Comparison of ENCODE assay signal across 19 cellular contexts in the genomic region with DNA sequence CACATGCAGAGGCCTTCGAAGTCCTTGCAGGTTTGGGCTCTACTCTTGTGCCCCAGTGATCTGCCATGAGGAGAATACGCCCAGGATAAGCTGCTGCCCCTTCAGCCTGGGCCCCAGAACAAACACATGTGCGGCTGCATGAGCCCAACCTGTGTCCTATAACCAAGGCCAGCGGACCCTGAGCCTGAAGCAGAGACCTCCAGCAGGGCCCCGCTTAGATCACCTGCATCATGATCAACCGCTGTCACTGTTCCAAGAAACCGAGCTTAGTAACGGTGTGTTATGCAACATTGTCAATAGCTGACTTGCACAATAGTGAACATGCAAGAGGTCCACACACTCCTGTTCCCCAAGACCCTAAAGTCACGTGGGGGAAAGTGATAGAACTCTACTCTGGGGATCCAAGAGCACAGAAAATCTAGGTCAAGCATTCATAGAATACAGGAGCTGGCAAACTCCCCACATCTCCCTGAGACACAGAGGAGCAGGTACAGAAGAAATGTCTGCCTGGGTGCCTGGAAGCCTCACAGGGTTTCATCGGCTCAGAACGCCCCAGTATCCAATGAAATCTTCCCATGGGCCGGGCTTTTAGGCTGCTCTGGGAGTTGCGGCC.
A peak's percentile ranks its signal among the peaks of the same experiment; 100 is the strongest.
DNase-seq lines count a peak whose midpoint lies in the region; ATAC-seq, FAIRE-seq and TF ChIP-seq lines count a peak whose summit lies in the region.
"Had no signal": no experiment of that assay in that cellular context is flagged by ENCODE, and none has a peak within 500 bp of the region (broad histone marks: within the 10 kb centered on the region; RNA-seq: fewer than 3 reads in every experiment).

No MANE protein-coding gene starts in this region.

- no peak for TF ChIP-seq POLR2A in NB4 (IDR thresholded peaks at IDR 0.05; ENCODE audit: extremely low read depth, insufficient read length)
- TF ChIP-seq POLR2A in H1 (IDR thresholded peaks at IDR 0.05; ENCODE audit: control extremely low read depth in 1 of 2, low read depth in 2 of 2, low read length in 2 of 2) = no peak

- H3K36me3 ChIP-seq in H1 (ENCODE audit: control insufficient read depth in 2 of 4, insufficient read depth in 4 of 4, low read length in 3 of 4) (no peaks in the 10 kb centered on the region), neuronal stem cell (replicated peaks in 1 of 2; ENCODE audit: control insufficient read depth in 2 of 2, insufficient read depth in 2 of 2, low read length in 2 of 2) (no peaks in the 10 kb centered on the region)

- H4K5ac ChIP-seq in H1 (ENCODE audit: insufficient read length, low read depth, low read length) = no peak overlapping the region

- H2AFZ ChIP-seq in H1 (ENCODE audit: low read length) (no peak overlapping the region), neuronal stem cell (ENCODE audit: low read length) (no peak overlapping the region)

- FAIRE-seq in HTR-8/SVneo (lab: Jason Lieb, UNC) (peak; percentile 62), H1 (lab: Jason Lieb, UNC) (no peak)
- FAIRE-seq: RCC 7860 had no signal

- H3K9ac ChIP-seq in H1 (replicated peaks in 1 of 4; ENCODE audit: extremely low read depth in 1 of 4, low read depth in 3 of 4, low read length in 3 of 4) (no peak overlapping the region), neuronal stem cell (ENCODE audit: low read depth, low read length, poor library complexity) (no peak overlapping the region)

- H2BK20ac ChIP-seq in H1 (ENCODE audit: low read length) = no peak overlapping the region

- H3K23ac ChIP-seq in H1 (ENCODE audit: insufficient read length) (no peak overlapping the region), neuronal stem cell (ENCODE audit: low read depth, low read length, poor library complexity) (no peak overlapping the region)

- no peak overlapping the region for H3K18ac ChIP-seq in H1 (ENCODE audit: extremely low read depth, low read length)
- peak overlapping the region; percentile 21 for H3K18ac ChIP-seq in neuronal stem cell (ENCODE audit: low read length)

- H3K4ac ChIP-seq in H1 (replicated peaks; ENCODE audit: insufficient read length, low read depth, low read length) (no peak overlapping the region), neuronal stem cell (ENCODE audit: low read length) (no peak overlapping the region)

- no peak overlapping the region for H4K91ac ChIP-seq in H1 (replicated peaks; ENCODE audit: insufficient read length, low read length)
- no peak overlapping the region for H4K91ac ChIP-seq in neuronal stem cell (ENCODE audit: low read depth, low read length, poor library complexity)

- no peak for TF ChIP-seq RAD21 in H1 (IDR thresholded peaks at IDR 0.05 in 1 of 2, conservative IDR thresholded peaks at IDR 0.05 in 1 of 2; ENCODE audit: low read depth in 2 of 2, low read length in 2 of 2)

- no peak for TF ChIP-seq CTCF in NB4 (IDR thresholded peaks at IDR 0.05; ENCODE audit: low read depth, low read length)
- no peak for TF ChIP-seq CTCF in H1 (IDR thresholded peaks at IDR 0.05; ENCODE audit: control extremely low read depth in 1 of 3, insufficient read depth in 1 of 3, low read depth in 1 of 3, low read length in 3 of 3)

- no peak overlapping the region for H3K27ac ChIP-seq in H1 (ENCODE audit: low read depth, low read length)
- no peak overlapping the region for H3K27ac ChIP-seq in neuronal stem cell (replicated peaks; ENCODE audit: low read length)

- no peak for TF ChIP-seq EP300 in H1 (IDR thresholded peaks at IDR 0.05; ENCODE audit: borderline replicate concordance in 1 of 2, low read depth in 2 of 2, low read length in 2 of 2)

- ATAC-seq in GM21367 (IDR thresholded peaks at IDR 0.05; ENCODE audit: unreplicated experiment) = no peak
- ATAC-seq in HG03354 (IDR thresholded peaks at IDR 0.05; ENCODE audit: poor library complexity, severe bottlenecking, unreplicated experiment) = no peak

- no peaks in the 10 kb centered on the region for H3K79me2 ChIP-seq in H1 (ENCODE audit: control insufficient read depth in 1 of 2, insufficient read depth in 2 of 2, low read length in 2 of 2)

- WGBS in H1 (ENCODE audit: extremely low coverage in 1 of 2, insufficient coverage in 1 of 2, insufficient read length in 1 of 2, insufficient replicate concordance in 2 of 2, low coverage in 1 of 2, low lambda C conversion rate in 2 of 2, missing lambda C conversion rate in 1 of 2), 2 experiments = 90% methylated on average over 13 of the region's 13 CpGs; no CpG with 5 or more reads in 1 of the 2 experiments
- no CpG with 5 or more reads among the region's 13 CpGs for whole genome bisulfite sequencing in neuronal stem cell (ENCODE audit: extremely low coverage in 2 of 2, insufficient read length in 2 of 2, insufficient replicate concordance in 1 of 2), 2 donors

- H3K14ac ChIP-seq in H1 (ENCODE audit: insufficient read length) (no peak overlapping the region), neuronal stem cell (ENCODE audit: low read length) (no peak overlapping the region)

- H3K4me3 ChIP-seq in NB4 (ENCODE audit: low read depth, low read length) (no peak overlapping the region), H1 (ENCODE audit: extremely low read depth in 1 of 4, insufficient read depth in 2 of 4, low read depth in 3 of 4, low read length in 4 of 4) (no peak overlapping the region), neuronal stem cell (ENCODE audit: low read length in 2 of 2) (no peak overlapping the region)

- H3K4me1 ChIP-seq in H1 (replicated peaks in 1 of 4; ENCODE audit: control insufficient read depth in 3 of 4, insufficient read depth in 4 of 4, low read length in 3 of 4) (no peaks in the 10 kb centered on the region; a peak in 1 of 7 replicates), neuronal stem cell (ENCODE audit: control insufficient read depth in 2 of 2, insufficient read depth in 1 of 2, low read depth in 1 of 2, low read length in 2 of 2) (peaks cover 0 to 17% of the 10 kb centered on the region in 2 donors)
- H3K4me1 ChIP-seq: Caco-2 had no signal

- H4K20me1 ChIP-seq in H1 (replicated peaks in 1 of 2; ENCODE audit: control insufficient read depth in 1 of 2, insufficient read depth in 2 of 2, low read length in 2 of 2) = no peaks in the 10 kb centered on the region

- H2AK5ac ChIP-seq in H1 (ENCODE audit: low read depth, low read length) = peak overlapping the region; percentile 19; the same call in 1 of the 2 replicates
- H2AK5ac ChIP-seq in neuronal stem cell (ENCODE audit: low read depth, low read length) = no peak overlapping the region

- H3K4me2 ChIP-seq in H1 (ENCODE audit: insufficient read depth in 1 of 2, low read depth in 2 of 2, low read length in 2 of 2) = no peak overlapping the region
- no peak overlapping the region for H3K4me2 ChIP-seq in neuronal stem cell (ENCODE audit: insufficient read depth, low read length, poor library complexity, severe bottlenecking)

- no peaks in the 10 kb centered on the region for H3K9me3 ChIP-seq in H1 (ENCODE audit: insufficient read depth in 2 of 2, low read depth in 1 of 2, low read length in 1 of 2)
- H3K9me3 ChIP-seq in neuronal stem cell (replicated peaks in 1 of 2; ENCODE audit: control insufficient read depth in 2 of 2, insufficient read depth in 1 of 2, low read depth in 1 of 2, low read length in 2 of 2) = no peaks in the 10 kb centered on the region
- H3K9me3 ChIP-seq: Caco-2 had no signal

- H3K79me1 ChIP-seq in H1 (ENCODE audit: low read depth, low read length) (no peaks in the 10 kb centered on the region), neuronal stem cell (ENCODE audit: low read depth, low read length) (no peaks in the 10 kb centered on the region)

- CTCF ChIA-PET in H1 (lab: Charles Lee; ENCODE audit: partially characterized antibody) = interaction anchor here (0.9 to 1.8 kb wide), 5 partner anchors 10 to 202 kb away, joined by 3 to 6 read pairs (median 3); no protein-coding TSS in a partner anchor

- H2BK5ac ChIP-seq in H1 (ENCODE audit: low read depth, low read length) (no peak overlapping the region), neuronal stem cell (ENCODE audit: low read length) (no peak overlapping the region)

- no peak overlapping the region for H4K8ac ChIP-seq in H1 (ENCODE audit: extremely low read depth, insufficient read depth, low read length)
- no peak overlapping the region for H4K8ac ChIP-seq in neuronal stem cell (ENCODE audit: low read depth, low read length)

- no peak for DNase-seq in HTR-8/SVneo (ENCODE audit: insufficient read length, low spot score)
- peak; percentile 70 for DNase-seq in NB4 (ENCODE audit: low read depth)
- no peak for DNase-seq in H1 (ENCODE audit: low read depth in 1 of 2, low spot score in 2 of 2)
- no peak for DNase-seq in neuronal stem cell (ENCODE audit: low spot score)
- DNase-seq in SW480 (ENCODE audit: low spot score) = no peak
- DNase-seq: Caco-2; CD4-positive, CD25-positive, alpha-beta regulatory T cell; DMS153; H7; NCI-H1048; NCI-H1436 treated with DMSO at 0.1 percent for 48 hours; NCI-H2029 treated with DMSO at 0.1 percent for 48 hours; NCI-H2171 treated with DMSO at 0.1 percent for 48 hours; NCI-H446 treated with DMSO at 0.1 percent for 48 hours; NCI-H748 treated with DMSO at 0.1 percent for 48 hours; SHP77 had no signal

- no peak overlapping the region for H2BK120ac ChIP-seq in H1 (replicated peaks; ENCODE audit: low read depth, low read length)
- H2BK120ac ChIP-seq in neuronal stem cell (ENCODE audit: low read depth, low read length) = no peak overlapping the region

- H2BK12ac ChIP-seq in H1 (ENCODE audit: low read depth, low read length) (no peak overlapping the region), neuronal stem cell (ENCODE audit: low read length) (no peak overlapping the region)

- H3K27me3 ChIP-seq in H1 (replicated peaks in 1 of 4; ENCODE audit: control insufficient read depth in 3 of 4, extremely low read depth in 1 of 4, insufficient read depth in 3 of 4, low read length in 3 of 4) (no peaks in the 10 kb centered on the region; a peak in 2 of 7 replicates), neuronal stem cell (ENCODE audit: control insufficient read depth in 3 of 3, insufficient read depth in 3 of 3, low read depth in 1 of 3, low read length in 3 of 3) (peaks cover 0 to 18% (median 3%) of the 10 kb centered on the region in 3 experiments)

- no peaks in the 10 kb centered on the region for H3K23me2 ChIP-seq in H1 (ENCODE audit: low read depth, low read length)

- POLR2A ChIA-PET in H1 (lab: Charles Lee; ENCODE audit: partially characterized antibody) = no interaction called here

- H3K56ac ChIP-seq in H1 (replicated peaks; ENCODE audit: insufficient read length, low read depth, low read length) = no peak overlapping the region

- H2BK15ac ChIP-seq in H1 (ENCODE audit: low read length) = no peak overlapping the region
- no peak overlapping the region for H2BK15ac ChIP-seq in neuronal stem cell (ENCODE audit: low read length)

TF ChIP-seq in H1, 55 proteins besides CTCF, POLR2A, EP300 and RAD21 (continues in another document):
- TF ChIP-seq GABPA (IDR thresholded peaks at IDR 0.05; ENCODE audit: borderline replicate concordance, insufficient read depth, low read length) (no peak), MAX (IDR thresholded peaks at IDR 0.05) (no peak), POU5F1 (IDR thresholded peaks at IDR 0.05; ENCODE audit: low read depth, low read length) (no peak), BACH1 (IDR thresholded peaks at IDR 0.05; ENCODE audit: low read length) (no peak), TAF1 (IDR thresholded peaks at IDR 0.05; ENCODE audit: low read depth, low read length) (no peak)
